Comparison of ENCODE assay signal across 4 cellular contexts in the genomic region with DNA sequence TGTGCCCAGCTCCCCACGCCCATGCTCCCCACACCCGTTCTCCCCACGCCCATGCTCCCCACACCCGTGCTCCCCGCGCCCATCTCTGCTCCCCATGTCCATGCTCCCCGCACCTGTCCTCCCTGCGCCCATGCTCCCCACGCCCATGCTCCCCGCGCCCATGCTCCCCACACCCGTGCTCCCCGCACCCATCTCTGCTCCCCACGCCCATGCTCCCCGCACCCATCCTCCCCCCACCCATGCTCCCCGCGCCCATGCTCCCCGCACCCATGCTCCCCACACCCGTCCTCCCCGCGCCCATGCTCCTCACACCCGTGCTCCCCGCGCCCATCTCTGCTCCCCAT. TPM values are rescaled to one million over a fixed set of nuclear protein-coding genes. Genes with fewer than 3 reads are reported as not detected.
DNase-seq lines count a peak whose midpoint lies in the region; ATAC-seq, FAIRE-seq and TF ChIP-seq lines count a peak whose summit lies in the region.
"Not testable (repeated sequence)": the region's sequence is repeated elsewhere in the genome, so short reads cannot be mapped to it uniquely, and the experiment has no call there.
"Had no signal": no experiment of that assay in that cellular context is flagged by ENCODE, and none has a peak within 500 bp of the region (broad histone marks: within the 10 kb centered on the region; RNA-seq: fewer than 3 reads in every experiment).

No MANE protein-coding gene starts in this region.

- H3K79me2 ChIP-seq in HepG2 (ENCODE audit: insufficient read depth, low read length): peaks cover 12% of the 10 kb centered on the region

- peaks cover 90% of the 10 kb centered on the region for H4K20me1 ChIP-seq in BLaER1
- H4K20me1 ChIP-seq in HepG2 (ENCODE audit: insufficient read depth, low read length): not testable (repeated sequence)

- H3K4me3 ChIP-seq in BLaER1; esophagus muscularis mucosa; HepG2 (replicated peaks in 1 of 3; ENCODE audit: insufficient read depth in 1 of 3, low read depth in 2 of 3, low read length in 3 of 3): not testable (repeated sequence)

- POLR2A ChIA-PET in HepG2 (lab: Yijun Ruan, JAX): not testable (repeated sequence)

- intact Hi-C loops in esophagus muscularis mucosa (cut with DNase I); HepG2 (cut with micrococcal nuclease; ENCODE audit: unreplicated experiment): not testable (repeated sequence)

- not testable (repeated sequence) for BruUV-seq in HepG2 (replicated peaks; lab: Mats Ljungman, UMichigan)

- H3K27me3 ChIP-seq in BLaER1; esophagus muscularis mucosa; HepG2 (ENCODE audit: control insufficient read depth in 1 of 2, insufficient read depth in 2 of 2, low read length in 2 of 2): not testable (repeated sequence)

- not testable (repeated sequence) for H3K9ac ChIP-seq in BLaER1; HepG2 (ENCODE audit: insufficient read depth, low read depth, low read length)

- not testable (repeated sequence) for TF ChIP-seq POLR2A in esophagus muscularis mucosa (IDR thresholded peaks at IDR 0.05; ENCODE audit: low read depth); HepG2 (IDR thresholded peaks at IDR 0.05; ENCODE audit: insufficient read depth in 1 of 2, low read depth in 2 of 2, low read length in 2 of 2)

- not testable (repeated sequence) for TF ChIP-seq EP300 in esophagus muscularis mucosa (IDR thresholded peaks at IDR 0.05); HepG2 (IDR thresholded peaks at IDR 0.05; ENCODE audit: low read depth in 2 of 2, low read length in 2 of 2); HepG2 (CRISPR knock-in tag; IDR thresholded peaks at IDR 0.05; ENCODE audit: borderline replicate concordance)

- not testable (repeated sequence) for H3K36me3 ChIP-seq in BLaER1; esophagus muscularis mucosa; HepG2 (replicated peaks in 1 of 2; ENCODE audit: control insufficient read depth in 1 of 2, insufficient read depth in 2 of 2, low read length in 2 of 2)

- not testable (repeated sequence) for H3K27ac ChIP-seq in BLaER1; HepG2 (ENCODE audit: extremely low read length, insufficient read depth, low read length)
- H3K27ac ChIP-seq in esophagus muscularis mucosa (replicated peaks in 1 of 4): peak overlapping the region in 1 of 4 donors; percentile 59

- CTCF ChIA-PET in HepG2 (lab: Yijun Ruan, JAX; ENCODE audit: low intra/inter-chr PET ratio, low total read pairs): not testable (repeated sequence)

- FAIRE-seq in HepG2 (lab: Jason Lieb, UNC): not testable (repeated sequence)

- WGBS in esophagus muscularis mucosa: 76% methylated on average over 18 of the region's 24 CpGs
- WGBS in HepG2 (ENCODE audit: low lambda C conversion rate): 60% methylated on average over 19 of the region's 24 CpGs

- in situ Hi-C loops in HepG2 (cut with HindIII; ENCODE audit: extremely low pct_ligation_motif_present, low pct_unique_long_range_greater_than_20kb): not testable (repeated sequence)

- H3K4me1 ChIP-seq in BLaER1 (peaks cover 63% of the 10 kb centered on the region), esophagus muscularis mucosa (peaks cover 43 to 63% (median 58%) of the 10 kb centered on the region in 4 donors), HepG2 (ENCODE audit: insufficient read depth, low read length) (peaks cover 12% of the 10 kb centered on the region)

- not testable (repeated sequence) for TF ChIP-seq RAD21 in HepG2 (CRISPR knock-in tag; IDR thresholded peaks at IDR 0.05)

- not testable (repeated sequence) for ATAC-seq in HepG2

- not testable (repeated sequence) for TF ChIP-seq CTCF in esophagus muscularis mucosa (IDR thresholded peaks at IDR 0.05); HepG2 (CRISPR knock-in tag; IDR thresholded peaks at IDR 0.05)

- H2AFZ ChIP-seq in HepG2 (ENCODE audit: low read length): not testable (repeated sequence)

- not testable (repeated sequence) for H3K9me3 ChIP-seq in BLaER1; esophagus muscularis mucosa; HepG2 (ENCODE audit: low read length)

- DNase-seq in esophagus muscularis mucosa (ENCODE audit: extremely low spot score): peak; percentile 66
- not testable (repeated sequence) for DNase-seq in HepG2 (ENCODE audit: low spot score)

- peak overlapping the region; percentile 66 for H3K4me2 ChIP-seq in BLaER1
- not testable (repeated sequence) for H3K4me2 ChIP-seq in HepG2 (ENCODE audit: low read depth, low read length)

TF ChIP-seq in HepG2, 621 proteins besides CTCF, POLR2A, EP300 and RAD21:
- 0 out of 2 replicates have a peak, but pooled peaks have one; percentile 32 for TF ChIP-seq PCBP1 (IDR thresholded peaks at IDR 0.05; ENCODE audit: borderline replicate concordance, low read depth, low read length)

RNA-seq across cellular contexts. Expression of a gene that starts 10.8 kb away (rescaled TPM):
- total RNA-seq in esophagus muscularis mucosa (10 to 100 TPM; 38.6 to 66.4 (median 55.7) TPM), HepG2 (2016; rRNA removed; fragmentation: Illumina TruSeq; extraction: Trizol) (2.2 and 2.7 TPM in 2 replicates)
- 4.0 and 4.2 TPM in 2 replicates for total RNA-seq in HepG2 (2016; cell fraction: cytosol; rRNA removed; fragmentation: Illumina TruSeq; extraction: Trizol; ENCODE audit: low read depth)
- total RNA-seq in HepG2 (2016; cell fraction: insoluble cytoplasmic fraction; rRNA removed; fragmentation: Illumina TruSeq; extraction: Trizol): 2.2 and 2.3 TPM in 2 replicates
- total RNA-seq in HepG2 (2016; cell fraction: membrane; rRNA removed; fragmentation: Illumina TruSeq; extraction: Trizol): 2.5 and 3.0 TPM in 2 replicates
- total RNA-seq in HepG2 (2016; cell fraction: nucleus; rRNA removed; fragmentation: Illumina TruSeq; extraction: Trizol): 2.7 and 3.4 TPM in 2 replicates
- polyA plus RNA-seq in HepG2 (2011; rRNA removed): 2.7 and 3.0 TPM in 2 replicates
- 2.9 and 3.2 TPM in 2 replicates for polyA plus RNA-seq in HepG2 (2011; cell fraction: cytosol; rRNA removed)
- polyA plus RNA-seq in HepG2 (2011; cell fraction: nucleus; rRNA removed): 8.3 and 9.5 TPM in 2 replicates
- 3.6 and 4.9 TPM in 2 replicates for polyA plus RNA-seq in HepG2 (2012)
- 0.23 TPM in 2 replicates for polyA plus RNA-seq in HepG2 (2016; cell fraction: cytosol; fragmentation: Illumina TruSeq; extraction: Trizol; ENCODE audit: low read depth)
- polyA plus RNA-seq in HepG2 (2016; cell fraction: insoluble cytoplasmic fraction; fragmentation: Illumina TruSeq; extraction: Trizol; ENCODE audit: low read depth): 2.0 and 2.4 TPM in 2 replicates
- polyA plus RNA-seq in HepG2 (2016; cell fraction: membrane; fragmentation: Illumina TruSeq; extraction: Trizol; ENCODE audit: low read depth): 0.55 and 0.69 TPM in 2 replicates
- polyA plus RNA-seq in HepG2 (2016; cell fraction: nucleus; fragmentation: Illumina TruSeq; extraction: Trizol; ENCODE audit: insufficient read depth, low read depth): 4.2 and 4.7 TPM in 2 replicates
- polyA minus RNA-seq in HepG2 (2011; rRNA and poly(A)+ RNA removed; ENCODE audit: low replicate concordance): 0.70 and 7.2 TPM in 2 replicates
- 3.9 and 4.3 TPM in 2 replicates for polyA minus RNA-seq in HepG2 (2011; cell fraction: cytosol; rRNA and poly(A)+ RNA removed)
- polyA minus RNA-seq in HepG2 (2011; cell fraction: nucleus; rRNA and poly(A)+ RNA removed): 7.5 and 9.1 TPM in 2 replicates
- polyA plus RNA-seq: CD14-positive monocyte had no signal

Comparison
In these comparisons a context has a peak if more than half of its experiments do, and no peak if none do; other contexts are left out.
1. RNA of a gene that starts 10.8 kb away (total RNA-seq): 38.6 to 66.4 TPM in esophagus muscularis mucosa; 2.2 to 4.2 TPM in HepG2; every median in the first group is over 4 times any median in the second.